ENCODE assay signal across 26 cellular contexts in genomic region chr20:59720013-59720412, GRCh38.
"Had no signal": no experiment of that assay in that cellular context is flagged by ENCODE, and none has a peak within 500 bp of the region (broad histone marks: within the 10 kb centered on the region; RNA-seq: fewer than 3 reads in every experiment).

No MANE protein-coding gene starts in this region.

- H3K36me3 ChIP-seq: adrenal gland, colonic mucosa, esophagus squamous epithelium, gastroesophageal sphincter had no signal

- H3K4me1 Mint-ChIP-seq: activated CD4-positive, alpha-beta T cell treated with anti-CD3 and anti-CD28 coated beads for 36 hours; activated CD4-positive, alpha-beta T cell treated with anti-CD3 and anti-CD28 coated beads, Interleukin-2, amount 10 ng/mL, durations not matched to agents 24 days and 14 days; activated naive CD4-positive, alpha-beta T cell treated with anti-CD3 and anti-CD28 coated beads, Interleukin-2, amount 50 U/mL, for 24 hours; activated naive CD8-positive, alpha-beta T cell treated with anti-CD3 and anti-CD28 coated beads for 36 hours; activated naive CD8-positive, alpha-beta T cell treated with anti-CD3 and anti-CD28 coated beads, Interleukin-2, amount 50 U/mL, for 24 hours; activated T-helper 17 cell treated with anti-CD3 and anti-CD28 coated beads, Interleukin-2, amount 50 U/mL, for 72 hours had no signal

- H3K27ac ChIP-seq: adrenal gland, body of pancreas, colonic mucosa, epithelial cell of prostate, esophagus squamous epithelium, gastroesophageal sphincter had no signal

- H3K4me3 ChIP-seq: adrenal gland, body of pancreas, colonic mucosa, esophagus squamous epithelium, gastroesophageal sphincter had no signal

- H3K9me3 Mint-ChIP-seq: activated CD4-positive, alpha-beta memory T cell treated with anti-CD3 and anti-CD28 coated beads for 36 hours; activated CD4-positive, alpha-beta T cell treated with anti-CD3 and anti-CD28 coated beads, Interleukin-2, amount 10 ng/mL, durations not matched to agents 24 days and 14 days; activated naive CD4-positive, alpha-beta T cell treated with anti-CD3 and anti-CD28 coated beads for 36 hours; activated naive CD4-positive, alpha-beta T cell treated with anti-CD3 and anti-CD28 coated beads, Interleukin-2, amount 50 U/mL, for 24 hours; activated naive CD8-positive, alpha-beta T cell treated with anti-CD3 and anti-CD28 coated beads for 36 hours; activated naive CD8-positive, alpha-beta T cell treated with anti-CD3 and anti-CD28 coated beads, Interleukin-2, amount 50 U/mL, for 24 hours; activated T-cell treated with anti-CD3 and anti-CD28 coated beads, Interleukin-2, amount 50 U/mL, for 4 hours; activated T-helper 17 cell treated with anti-CD3 and anti-CD28 coated beads, Interleukin-2, amount 50 U/mL, for 72 hours had no signal

- H3K4me1 ChIP-seq: adrenal gland, body of pancreas, colonic mucosa, esophagus squamous epithelium, gastroesophageal sphincter had no signal

- H3K27me3 ChIP-seq: body of pancreas, colonic mucosa had no signal

- H3K27ac Mint-ChIP-seq: activated CD4-positive, alpha-beta memory T cell treated with anti-CD3 and anti-CD28 coated beads for 36 hours; activated CD4-positive, alpha-beta T cell treated with anti-CD3 and anti-CD28 coated beads for 36 hours; activated CD4-positive, alpha-beta T cell treated with anti-CD3 and anti-CD28 coated beads, Interleukin-2, amount 10 ng/mL, durations not matched to agents 24 days and 14 days; activated CD8-positive, alpha-beta T cell treated with anti-CD3 and anti-CD28 coated beads, Interleukin-2, amount 10 ng/mL, durations not matched to agents 7 days and 5 days; activated naive CD4-positive, alpha-beta T cell treated with anti-CD3 and anti-CD28 coated beads for 36 hours; activated naive CD4-positive, alpha-beta T cell treated with anti-CD3 and anti-CD28 coated beads, Interleukin-2, amount 50 U/mL, for 24 hours; activated naive CD8-positive, alpha-beta T cell treated with anti-CD3 and anti-CD28 coated beads for 36 hours; activated naive CD8-positive, alpha-beta T cell treated with anti-CD3 and anti-CD28 coated beads, Interleukin-2, amount 50 U/mL, for 24 hours; activated T-helper 17 cell treated with anti-CD3 and anti-CD28 coated beads, Interleukin-2, amount 50 U/mL, for 72 hours had no signal

- ATAC-seq: activated CD4-positive, alpha-beta T cell treated with anti-CD3 and anti-CD28 coated beads for 36 hours; activated CD8-positive, alpha-beta T cell treated with anti-CD3 and anti-CD28 coated beads, Interleukin-2, amount 10 ng/mL, durations not matched to agents 7 days and 5 days; activated naive CD8-positive, alpha-beta T cell treated with anti-CD3 and anti-CD28 coated beads, Interleukin-2, amount 50 U/mL, for 24 hours; activated T-cell treated with anti-CD3 and anti-CD28 coated beads, Interleukin-2, amount 50 U/mL, for 4 hours; activated T-helper 17 cell treated with anti-CD3 and anti-CD28 coated beads, Interleukin-2, amount 50 U/mL, for 72 hours; body of pancreas; gastroesophageal sphincter had no signal

- DNase-seq: activated CD4-positive, alpha-beta memory T cell treated with anti-CD3 and anti-CD28 coated beads for 36 hours; activated CD4-positive, alpha-beta T cell treated with anti-CD3 and anti-CD28 coated beads for 36 hours; activated CD4-positive, alpha-beta T cell treated with anti-CD3 and anti-CD28 coated beads, Interleukin-2, amount 10 ng/mL, durations not matched to agents 24 days and 14 days; activated CD4-positive, CD25-positive, alpha-beta regulatory T cell; activated CD4-positive, CD25-positive, alpha-beta regulatory T cell treated with anti-CD3 and anti-CD28 coated beads, Interleukin-2, amount 50 U/mL, for 72 hours; activated CD8-positive, alpha-beta T cell treated with anti-CD3 and anti-CD28 coated beads, Interleukin-2, amount 10 ng/mL, durations not matched to agents 7 days and 5 days; activated effector memory CD4-positive, alpha-beta T cell treated with anti-CD3 and anti-CD28 coated beads, Interleukin-2, amount 50 U/mL, for 16 hours; activated naive CD4-positive, alpha-beta T cell treated with anti-CD3 and anti-CD28 coated beads for 36 hours; activated naive CD8-positive, alpha-beta T cell treated with anti-CD3 and anti-CD28 coated beads for 36 hours; activated naive CD8-positive, alpha-beta T cell treated with anti-CD3 and anti-CD28 coated beads, Interleukin-2, amount 50 U/mL, for 24 hours; activated T-cell treated with anti-CD3 and anti-CD28 coated beads, Interleukin-2, amount 50 U/mL, for 4 hours; adrenal gland; amygdala; aorta; body of pancreas; caudate nucleus; cerebellar nuclear complex; colonic mucosa; effector CD8-positive, alpha-beta T cell; esophagus squamous epithelium; foreskin melanocyte; T-helper 2 cell had no signal

- H3K9me3 ChIP-seq: adrenal gland, body of pancreas, colonic mucosa, esophagus squamous epithelium, gastroesophageal sphincter had no signal

- H3K4me3 Mint-ChIP-seq: activated CD4-positive, alpha-beta memory T cell treated with anti-CD3 and anti-CD28 coated beads for 36 hours; activated CD4-positive, alpha-beta T cell treated with anti-CD3 and anti-CD28 coated beads for 36 hours; activated CD4-positive, alpha-beta T cell treated with anti-CD3 and anti-CD28 coated beads, Interleukin-2, amount 10 ng/mL, durations not matched to agents 24 days and 14 days; activated CD8-positive, alpha-beta T cell treated with anti-CD3 and anti-CD28 coated beads, Interleukin-2, amount 10 ng/mL, durations not matched to agents 7 days and 5 days; activated naive CD4-positive, alpha-beta T cell treated with anti-CD3 and anti-CD28 coated beads for 36 hours; activated naive CD4-positive, alpha-beta T cell treated with anti-CD3 and anti-CD28 coated beads, Interleukin-2, amount 50 U/mL, for 24 hours; activated naive CD8-positive, alpha-beta T cell treated with anti-CD3 and anti-CD28 coated beads for 36 hours; activated naive CD8-positive, alpha-beta T cell treated with anti-CD3 and anti-CD28 coated beads, Interleukin-2, amount 50 U/mL, for 24 hours; activated T-cell treated with anti-CD3 and anti-CD28 coated beads, Interleukin-2, amount 50 U/mL, for 4 hours; activated T-helper 17 cell treated with anti-CD3 and anti-CD28 coated beads, Interleukin-2, amount 50 U/mL, for 72 hours had no signal

- H3K36me3 Mint-ChIP-seq: activated CD4-positive, alpha-beta memory T cell treated with anti-CD3 and anti-CD28 coated beads for 36 hours; activated naive CD4-positive, alpha-beta T cell treated with anti-CD3 and anti-CD28 coated beads, Interleukin-2, amount 50 U/mL, for 24 hours; activated naive CD8-positive, alpha-beta T cell treated with anti-CD3 and anti-CD28 coated beads for 36 hours had no signal
